Comparison of ENCODE assay signal across 8 cellular contexts in genomic region chr12:132489602-132490239, GRCh38. TPM values are rescaled to one million over a fixed set of nuclear protein-coding genes. Genes with fewer than 3 reads are reported as not detected.
DNase-seq lines count a peak whose midpoint lies in the region; ATAC-seq, FAIRE-seq and TF ChIP-seq lines count a peak whose summit lies in the region.

Gene FBRSL1 (plus strand): TSS chr12:132490151.

- H3K27ac ChIP-seq in ACC112 (ENCODE audit: low read depth, low read length) (no peak within 1 kb of the TSS), keratinocyte (ENCODE audit: control insufficient read depth, insufficient read depth, low read length) (peak within 1 kb of the TSS; percentile 31)

- peaks cover 34% of the 10 kb centered on the region for H4K20me1 ChIP-seq in keratinocyte (ENCODE audit: control insufficient read depth, extremely low read depth, insufficient read depth, low read length)

- FAIRE-seq in keratinocyte (lab: Jason Lieb, UNC): no peak

- peaks cover 42% of the 10 kb centered on the region for H3K79me2 ChIP-seq in ACC112 (ENCODE audit: control insufficient read depth, insufficient read depth, low read length, unreplicated experiment)
- peaks cover 41% of the 10 kb centered on the region for H3K79me2 ChIP-seq in keratinocyte (ENCODE audit: control insufficient read depth, insufficient read depth, low read length)

- no peaks in the 10 kb centered on the region for H3K36me3 ChIP-seq in ACC112 (ENCODE audit: insufficient read depth, low read length)
- no peaks in the 10 kb centered on the region for H3K36me3 ChIP-seq in keratinocyte (ENCODE audit: control insufficient read depth in 2 of 2, extremely low read depth in 1 of 2, insufficient read depth in 2 of 2, low read length in 2 of 2)

- TF ChIP-seq CTCF in keratinocyte (optimal IDR thresholded peaks at IDR 0.05 in 1 of 3, IDR thresholded peaks at IDR 0.05 in 1 of 3, conservative IDR thresholded peaks at IDR 0.05 in 1 of 3; ENCODE audit: extremely low read depth in 1 of 3, insufficient read depth in 2 of 3, low read length in 3 of 3): no peak

- peak within 1 kb of the TSS; percentile 86 for H3K4me3 ChIP-seq in ACC112 (ENCODE audit: low read depth, low read length)
- peak within 1 kb of the TSS; percentile 72 to 78 (median 76) for H3K4me3 ChIP-seq in keratinocyte (ENCODE audit: control insufficient read depth in 2 of 3, extremely low read depth in 1 of 3, insufficient read depth in 2 of 3, low read depth in 1 of 3, low read length in 3 of 3)

- no peaks in the 10 kb centered on the region for H3K9me3 ChIP-seq in keratinocyte (ENCODE audit: control insufficient read depth, low read depth, low read length)

- peak within 1 kb of the TSS; percentile 97 for H3K4me2 ChIP-seq in keratinocyte (ENCODE audit: control insufficient read depth, extremely low read depth, insufficient read depth, low read depth, low read length)

- H3K27me3 ChIP-seq in ACC112 (ENCODE audit: insufficient read depth, low read length): 0 out of 2 replicates have a peak, but pooled peaks cover 8% of the 10 kb centered on the region
- H3K27me3 ChIP-seq in keratinocyte (ENCODE audit: control insufficient read depth, extremely low read depth, insufficient read depth, low read length): peaks cover 23% of the 10 kb centered on the region

- H3K9me1 ChIP-seq in keratinocyte (ENCODE audit: control insufficient read depth, extremely low read depth, insufficient read depth, low read length): peaks cover 7% of the 10 kb centered on the region

- DNase-seq in NCI-H345 treated with DMSO at 0.1 percent for 48 hours (lab: John Stamatoyannopoulos, UW; ENCODE audit: unreplicated experiment) (peak; percentile 79), keratinocyte (ENCODE audit: low read depth, low spot score) (peak; percentile 38)
- peak; percentile 89 for DNase-seq in central memory CD4-positive, alpha-beta T cell
- peak; percentile 83 to 87 for DNase-seq in stimulated activated CD4-positive, alpha-beta T cell treated with anti-CD3 and anti-CD28 coated beads, Interleukin-12 subunit alpha, Interleukin-12 subunit beta, amount 100 ng/mL, for 24 hours (ENCODE audit: low read depth in 2 of 2)

- dilution Hi-C loops in keratinocyte (cut with MboI; ENCODE audit: extremely low pct_ligation_motif_present, low sequenced_read_pairs): no loop called here

- H2AFZ ChIP-seq in ACC112 (ENCODE audit: low read length, unreplicated experiment): peak within 1 kb of the TSS; percentile 74
- H2AFZ ChIP-seq in keratinocyte (ENCODE audit: control insufficient read depth, low read length): no peak within 1 kb of the TSS

- peaks cover 11% of the 10 kb centered on the region for H3K4me1 ChIP-seq in ACC112 (ENCODE audit: control insufficient read depth, insufficient read depth, low read length, unreplicated experiment)
- peaks cover 33% of the 10 kb centered on the region for H3K4me1 ChIP-seq in keratinocyte (ENCODE audit: control insufficient read depth, extremely low read depth, insufficient read depth, low read length)

- peak; percentile 49 for ATAC-seq in GM18907 (IDR thresholded peaks at IDR 0.05; ENCODE audit: unreplicated experiment)
- peak; percentile 58 for ATAC-seq in HG03175 (IDR thresholded peaks at IDR 0.05; ENCODE audit: unreplicated experiment)
- peak; percentile 74 to 79 for ATAC-seq in activated CD4-positive, CD25-positive, alpha-beta regulatory T cell treated with anti-CD3 and anti-CD28 coated beads, Interleukin-2, amount 50 U/mL, for 24 hours

- peak within 1 kb of the TSS; percentile 80 for H3K9ac ChIP-seq in keratinocyte (ENCODE audit: control insufficient read depth, extremely low read depth, insufficient read depth, low read length)

RNA-seq across cellular contexts. Expression of gene FBRSL1, which starts in this region (rescaled TPM):
- polyA plus RNA-seq in keratinocyte: 0.89 to 3.7 TPM (median 2.2 TPM) in 3 replicates
- 5.8 TPM for polyA plus RNA-seq in keratinocyte (2011; ENCODE audit: low read depth)
- 2.1 and 6.2 TPM in 2 replicates for polyA plus RNA-seq in keratinocyte (2011; cell fraction: cytosol; rRNA removed)
- polyA plus RNA-seq in keratinocyte (2011; cell fraction: nucleus; rRNA removed): 15.4 and 18.2 TPM in 2 replicates
- polyA plus RNA-seq in keratinocyte (2012; ENCODE audit: low replicate concordance): 18.4 and 36.3 TPM in 2 replicates
- polyA minus RNA-seq in keratinocyte: 1.0 to 8.6 TPM (median 1.3 TPM) in 3 replicates
- polyA minus RNA-seq in keratinocyte (2011; cell fraction: cytosol; rRNA and poly(A)+ RNA removed): 13.8 TPM
- 11.8 and 14.3 TPM in 2 replicates for polyA minus RNA-seq in keratinocyte (2011; cell fraction: nucleus; rRNA and poly(A)+ RNA removed)

Comparison
In these comparisons a context has a peak if more than half of its experiments do, and no peak if none do; other contexts are left out.
1. DNase-seq: peak in every context shown above with its lines; median percentile 89 in central memory CD4-positive, alpha-beta T cell; 85 in stimulated activated CD4-positive, alpha-beta T cell treated with anti-CD3 and anti-CD28 coated beads, Interleukin-12 subunit alpha, Interleukin-12 subunit beta, amount 100 ng/mL, for 24 hours; 79 in NCI-H345 treated with DMSO at 0.1 percent for 48 hours; 38 in keratinocyte.